11 cellular contexts compared by ENCODE assay signal in the genomic region with DNA sequence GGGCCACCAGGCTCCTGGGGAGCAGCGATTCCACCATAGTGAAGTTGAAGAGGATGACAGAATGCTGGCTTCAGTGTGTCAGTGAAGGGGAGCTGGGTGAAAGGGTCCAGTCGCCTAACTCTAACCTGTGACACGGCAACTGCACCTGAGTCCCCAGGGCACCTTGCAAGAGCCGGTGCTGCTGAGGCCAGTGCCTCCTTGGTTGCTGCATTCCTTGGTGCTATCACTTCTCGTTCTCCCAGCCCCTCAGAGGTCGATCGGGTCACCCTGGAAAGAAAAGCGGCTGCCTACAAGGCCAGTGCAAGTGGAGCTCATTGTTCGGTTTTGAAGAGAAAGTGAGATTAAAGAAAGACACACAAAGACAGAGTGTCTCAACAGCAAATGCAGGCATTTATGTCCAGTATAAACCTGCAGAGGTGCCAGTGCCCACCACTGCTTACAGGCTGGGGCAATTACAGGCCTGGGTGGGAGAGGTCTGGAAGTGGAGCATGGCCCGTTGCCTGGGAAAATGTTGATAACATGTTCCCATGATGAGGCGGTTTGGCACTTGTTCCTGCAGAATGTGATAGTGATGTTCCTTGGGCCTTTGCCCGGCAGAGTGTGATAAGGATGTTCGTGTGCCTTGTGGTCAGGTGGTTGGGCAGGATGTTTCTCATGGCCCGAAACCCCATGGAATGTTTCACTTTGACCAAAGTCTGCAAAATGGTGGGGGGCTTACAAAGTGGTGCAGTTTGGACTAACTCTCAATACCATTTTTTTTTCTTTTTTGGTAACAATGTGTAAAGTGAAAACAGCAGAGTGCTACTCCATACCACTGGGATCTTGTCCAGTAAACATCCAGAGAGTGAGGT. TPM values are rescaled to one million over a fixed set of nuclear protein-coding genes. Genes with fewer than 3 reads are reported as not detected.
A peak's percentile ranks its signal among the peaks of the same experiment; 100 is the strongest.
DNase-seq lines count a peak whose midpoint lies in the region; ATAC-seq, FAIRE-seq and TF ChIP-seq lines count a peak whose summit lies in the region.
"Had no signal": no experiment of that assay in that cellular context is flagged by ENCODE, and none has a peak within 500 bp of the region (broad histone marks: within the 10 kb centered on the region; RNA-seq: fewer than 3 reads in every experiment).

No MANE protein-coding gene starts in this region.

- H3K36me3 ChIP-seq in HepG2 (replicated peaks in 1 of 2; ENCODE audit: control insufficient read depth in 1 of 2, insufficient read depth in 2 of 2, low read length in 2 of 2) (no peaks in the 10 kb centered on the region), thyroid gland (no peaks in the 10 kb centered on the region)

- POLR2A ChIA-PET in HepG2 (lab: Yijun Ruan, JAX), result no interaction called here

- H3K79me2 ChIP-seq in HepG2 (ENCODE audit: insufficient read depth, low read length), result no peaks in the 10 kb centered on the region

- TF ChIP-seq CTCF in HepG2 (CRISPR knock-in tag; IDR thresholded peaks at IDR 0.05) (no peak), thyroid gland (IDR thresholded peaks at IDR 0.05) (no peak)

- in situ Hi-C loops in HepG2 (cut with HindIII; ENCODE audit: extremely low pct_ligation_motif_present, low pct_unique_long_range_greater_than_20kb), result no loop called here

- WGBS in HepG2 (ENCODE audit: low lambda C conversion rate), result 59% methylated on average over 11 of the region's 14 CpGs
- 84 to 86% methylated on average over 13 to 14 of the region's 14 CpGs for WGBS in thyroid gland, 2 donors

- H3K27me3 ChIP-seq in HepG2 (ENCODE audit: control insufficient read depth in 1 of 2, insufficient read depth in 2 of 2, low read length in 2 of 2) (no peaks in the 10 kb centered on the region), thyroid gland (no peaks in the 10 kb centered on the region)
- H3K27me3 ChIP-seq: dorsolateral prefrontal cortex had no signal

- H4K20me1 ChIP-seq in HepG2 (ENCODE audit: insufficient read depth, low read length), result no peaks in the 10 kb centered on the region

- H3K4me1 ChIP-seq in HepG2 (ENCODE audit: insufficient read depth, low read length), result peaks cover 26% of the 10 kb centered on the region
- peaks cover 4% of the 10 kb centered on the region in 2 donors for H3K4me1 ChIP-seq in thyroid gland

- no peak overlapping the region for H3K9ac ChIP-seq in HepG2 (ENCODE audit: insufficient read depth, low read depth, low read length)

- CTCF ChIA-PET in HepG2 (lab: Yijun Ruan, JAX; ENCODE audit: low intra/inter-chr PET ratio, low total read pairs), result no interaction called here

- no peak for ATAC-seq in HepG2
- ATAC-seq in HG03039 (IDR thresholded peaks at IDR 0.05; ENCODE audit: unreplicated experiment), result no peak

- intact Hi-C loops in HepG2 (cut with micrococcal nuclease; ENCODE audit: unreplicated experiment) (no loop called here), thyroid gland (cut with DNase I) (no loop called here)

- TF ChIP-seq RAD21 in HepG2 (CRISPR knock-in tag; IDR thresholded peaks at IDR 0.05), result no peak

- FAIRE-seq in HepG2 (lab: Jason Lieb, UNC), result no peak

- H2AFZ ChIP-seq in HepG2 (ENCODE audit: low read length), result no peak overlapping the region

- H3K4me3 ChIP-seq in HepG2 (replicated peaks in 1 of 3; ENCODE audit: insufficient read depth in 1 of 3, low read depth in 2 of 3, low read length in 3 of 3), result no peak overlapping the region
- H3K4me3 ChIP-seq in thyroid gland (replicated peaks in 1 of 3), result no peak overlapping the region

- TF ChIP-seq POLR2A in HepG2 (IDR thresholded peaks at IDR 0.05; ENCODE audit: insufficient read depth in 1 of 2, low read depth in 2 of 2, low read length in 2 of 2), result no peak
- TF ChIP-seq POLR2A in thyroid gland (IDR thresholded peaks at IDR 0.05), result no peak

- H3K27ac ChIP-seq in HepG2 (ENCODE audit: extremely low read length, insufficient read depth, low read length) (no peak overlapping the region), thyroid gland (peak overlapping the region; percentile 17 to 63 (median 50))

- DNase-seq in OCI-M2 (lab: John Stamatoyannopoulos, UW; ENCODE audit: unreplicated experiment) (peak; percentile 69), dermis blood vessel endothelial cell (peak; percentile 12), HepG2 (ENCODE audit: low spot score) (peak; percentile 12), thyroid gland (peak; percentile 39 to 47), NCI-H187 treated with DMSO at 0.1 percent for 48 hours (lab: John Stamatoyannopoulos, UW) (no peak), mesenteric fat pad (ENCODE audit: low spot score) (no peak), SIG-M5 (lab: John Stamatoyannopoulos, UW) (no peak)
- DNase-seq: NCI-H2029 had no signal

- TF ChIP-seq EP300 in HepG2 (IDR thresholded peaks at IDR 0.05; ENCODE audit: low read depth in 2 of 2, low read length in 2 of 2), result no peak
- TF ChIP-seq EP300 in HepG2 (CRISPR knock-in tag; IDR thresholded peaks at IDR 0.05; ENCODE audit: borderline replicate concordance), result no peak

- H3K4me2 ChIP-seq in HepG2 (ENCODE audit: low read depth, low read length), result no peak overlapping the region

- no TSS peak for BruUV-seq in HepG2 (replicated peaks; lab: Mats Ljungman, UMichigan)

- H3K9me3 ChIP-seq in HepG2 (ENCODE audit: low read length) (peaks cover 26% of the 10 kb centered on the region), thyroid gland (no peaks in the 10 kb centered on the region)

RNA-seq across cellular contexts. Expression of a gene that starts 5.3 kb away (rescaled TPM):
- total RNA-seq in dermis blood vessel endothelial cell (not detected in 2 replicates), HepG2 (2016; rRNA removed; fragmentation: Illumina TruSeq; extraction: Trizol) (not detected in 2 replicates), thyroid gland (1 to 10 TPM; 1.6 to 9.7 (median 2.7) TPM), mesenteric fat pad (44.5 TPM)
- total RNA-seq in HepG2 (2016; cell fraction: cytosol; rRNA removed; fragmentation: Illumina TruSeq; extraction: Trizol; ENCODE audit: low read depth), result not detected in 2 replicates
- not detected in 2 replicates for total RNA-seq in HepG2 (2016; cell fraction: insoluble cytoplasmic fraction; rRNA removed; fragmentation: Illumina TruSeq; extraction: Trizol)
- not detected in 2 replicates for total RNA-seq in HepG2 (2016; cell fraction: membrane; rRNA removed; fragmentation: Illumina TruSeq; extraction: Trizol)
- not detected in 2 replicates for total RNA-seq in HepG2 (2016; cell fraction: nucleus; rRNA removed; fragmentation: Illumina TruSeq; extraction: Trizol)
- polyA plus RNA-seq in HepG2 (2011; rRNA removed), result 0.12 TPM in 1 of 2 replicates, not detected in the other
- polyA plus RNA-seq in HepG2 (2011; cell fraction: cytosol; rRNA removed), result 0.03 and 0.05 TPM in 2 replicates
- not detected in 2 replicates for polyA plus RNA-seq in HepG2 (2011; cell fraction: nucleus; rRNA removed)
- polyA plus RNA-seq in HepG2 (2012), result 0.07 and 0.08 TPM in 2 replicates
- not detected in 2 replicates for polyA plus RNA-seq in HepG2 (2016; cell fraction: cytosol; fragmentation: Illumina TruSeq; extraction: Trizol; ENCODE audit: low read depth)
- polyA plus RNA-seq in HepG2 (2016; cell fraction: insoluble cytoplasmic fraction; fragmentation: Illumina TruSeq; extraction: Trizol; ENCODE audit: low read depth), result not detected in 2 replicates
- not detected in 2 replicates for polyA plus RNA-seq in HepG2 (2016; cell fraction: membrane; fragmentation: Illumina TruSeq; extraction: Trizol; ENCODE audit: low read depth)
- polyA plus RNA-seq in HepG2 (2016; cell fraction: nucleus; fragmentation: Illumina TruSeq; extraction: Trizol; ENCODE audit: insufficient read depth, low read depth), result not detected in 2 replicates
- polyA minus RNA-seq in HepG2 (2011; rRNA and poly(A)+ RNA removed; ENCODE audit: low replicate concordance), result not detected in 2 replicates
- not detected in 2 replicates for polyA minus RNA-seq in HepG2 (2011; cell fraction: cytosol; rRNA and poly(A)+ RNA removed)
- polyA minus RNA-seq in HepG2 (2011; cell fraction: nucleus; rRNA and poly(A)+ RNA removed), result not detected in 2 replicates
- total RNA-seq: HT-29 had no signal

RNA-seq across cellular contexts. Expression of a gene that starts 39.2 kb away (rescaled TPM):
- total RNA-seq in dermis blood vessel endothelial cell (not detected in 2 replicates), HepG2 (2016; rRNA removed; fragmentation: Illumina TruSeq; extraction: Trizol) (not detected in 2 replicates), thyroid gland (under 1 TPM in 3 of 4 donors, not detected in 1; 0.11 to 0.94 (median 0.39) TPM), mesenteric fat pad (11.4 TPM)
- not detected in 2 replicates for total RNA-seq in HepG2 (2016; cell fraction: cytosol; rRNA removed; fragmentation: Illumina TruSeq; extraction: Trizol; ENCODE audit: low read depth)
- not detected in 2 replicates for total RNA-seq in HepG2 (2016; cell fraction: insoluble cytoplasmic fraction; rRNA removed; fragmentation: Illumina TruSeq; extraction: Trizol)
- total RNA-seq in HepG2 (2016; cell fraction: membrane; rRNA removed; fragmentation: Illumina TruSeq; extraction: Trizol), result not detected in 2 replicates
- total RNA-seq in HepG2 (2016; cell fraction: nucleus; rRNA removed; fragmentation: Illumina TruSeq; extraction: Trizol), result not detected in 2 replicates
- not detected in 2 replicates for polyA plus RNA-seq in HepG2 (2011; rRNA removed)
- polyA plus RNA-seq in HepG2 (2011; cell fraction: cytosol; rRNA removed), result not detected in 2 replicates
- not detected in 2 replicates for polyA plus RNA-seq in HepG2 (2011; cell fraction: nucleus; rRNA removed)
- polyA plus RNA-seq in HepG2 (2012), result not detected in 2 replicates
- not detected in 2 replicates for polyA plus RNA-seq in HepG2 (2016; cell fraction: cytosol; fragmentation: Illumina TruSeq; extraction: Trizol; ENCODE audit: low read depth)
- not detected in 2 replicates for polyA plus RNA-seq in HepG2 (2016; cell fraction: insoluble cytoplasmic fraction; fragmentation: Illumina TruSeq; extraction: Trizol; ENCODE audit: low read depth)
- polyA plus RNA-seq in HepG2 (2016; cell fraction: membrane; fragmentation: Illumina TruSeq; extraction: Trizol; ENCODE audit: low read depth), result not detected in 2 replicates
- polyA plus RNA-seq in HepG2 (2016; cell fraction: nucleus; fragmentation: Illumina TruSeq; extraction: Trizol; ENCODE audit: insufficient read depth, low read depth), result not detected in 2 replicates
- not detected in 2 replicates for polyA minus RNA-seq in HepG2 (2011; rRNA and poly(A)+ RNA removed; ENCODE audit: low replicate concordance)
- polyA minus RNA-seq in HepG2 (2011; cell fraction: cytosol; rRNA and poly(A)+ RNA removed), result not detected in 2 replicates
- polyA minus RNA-seq in HepG2 (2011; cell fraction: nucleus; rRNA and poly(A)+ RNA removed), result not detected in 2 replicates
- total RNA-seq: HT-29 had no signal

RNA-seq across cellular contexts. Expression of a gene that starts 48.5 kb away (rescaled TPM):
- total RNA-seq in dermis blood vessel endothelial cell (not detected in 2 replicates), HepG2 (2016; rRNA removed; fragmentation: Illumina TruSeq; extraction: Trizol) (not detected in 2 replicates), thyroid gland (1 to 10 TPM; 1.7 to 5.8 (median 3.3) TPM), mesenteric fat pad (97.6 TPM)
- not detected in 2 replicates for total RNA-seq in HepG2 (2016; cell fraction: cytosol; rRNA removed; fragmentation: Illumina TruSeq; extraction: Trizol; ENCODE audit: low read depth)
- total RNA-seq in HepG2 (2016; cell fraction: insoluble cytoplasmic fraction; rRNA removed; fragmentation: Illumina TruSeq; extraction: Trizol), result not detected in 2 replicates
- not detected in 2 replicates for total RNA-seq in HepG2 (2016; cell fraction: membrane; rRNA removed; fragmentation: Illumina TruSeq; extraction: Trizol)
- total RNA-seq in HepG2 (2016; cell fraction: nucleus; rRNA removed; fragmentation: Illumina TruSeq; extraction: Trizol), result not detected in 2 replicates
- polyA plus RNA-seq in HepG2 (2011; rRNA removed), result 0.07 TPM in 1 of 2 replicates, not detected in the other
- 0.03 TPM in 1 of 2 replicates, not detected in the other for polyA plus RNA-seq in HepG2 (2011; cell fraction: cytosol; rRNA removed)
- not detected in 2 replicates for polyA plus RNA-seq in HepG2 (2011; cell fraction: nucleus; rRNA removed)
- polyA plus RNA-seq in HepG2 (2012), result 0.27 TPM in 1 of 2 replicates, not detected in the other
- polyA plus RNA-seq in HepG2 (2016; cell fraction: cytosol; fragmentation: Illumina TruSeq; extraction: Trizol; ENCODE audit: low read depth), result not detected in 2 replicates
- polyA plus RNA-seq in HepG2 (2016; cell fraction: insoluble cytoplasmic fraction; fragmentation: Illumina TruSeq; extraction: Trizol; ENCODE audit: low read depth), result not detected in 2 replicates
- polyA plus RNA-seq in HepG2 (2016; cell fraction: membrane; fragmentation: Illumina TruSeq; extraction: Trizol; ENCODE audit: low read depth), result not detected in 2 replicates
- not detected in 2 replicates for polyA plus RNA-seq in HepG2 (2016; cell fraction: nucleus; fragmentation: Illumina TruSeq; extraction: Trizol; ENCODE audit: insufficient read depth, low read depth)
- polyA minus RNA-seq in HepG2 (2011; rRNA and poly(A)+ RNA removed; ENCODE audit: low replicate concordance), result not detected in 2 replicates
- polyA minus RNA-seq in HepG2 (2011; cell fraction: cytosol; rRNA and poly(A)+ RNA removed), result not detected in 2 replicates
- not detected in 2 replicates for polyA minus RNA-seq in HepG2 (2011; cell fraction: nucleus; rRNA and poly(A)+ RNA removed)
- total RNA-seq: HT-29 had no signal

Comparison
In these comparisons a context has a peak if more than half of its experiments do, and no peak if none do; other contexts are left out.
1. DNase-seq: peak in OCI-M2 (single experiment), dermis blood vessel endothelial cell (single experiment), HepG2 (single experiment) and thyroid gland (2 of 2); none in NCI-H187 treated with DMSO at 0.1 percent for 48 hours (single experiment), mesenteric fat pad (single experiment) and SIG-M5 (single experiment).
2. RNA of a gene that starts 48.5 kb away (total RNA-seq): 97.6 TPM in mesenteric fat pad (single experiment); 1.7 to 5.8 TPM in thyroid gland, not detected in dermis blood vessel endothelial cell and not detected in HepG2; every median in the first group is over 10 times any median in the second.